16 cellular contexts compared by ENCODE assay signal in genomic region chr2:143940720-143941119, GRCh38.
DNase-seq lines count a peak whose midpoint lies in the region; ATAC-seq and TF ChIP-seq lines count a peak whose summit lies in the region.
"Had no signal": no experiment of that assay in that cellular context is flagged by ENCODE, and none has a peak within 500 bp of the region (broad histone marks: within the 10 kb centered on the region; RNA-seq: fewer than 3 reads in every experiment).

No MANE protein-coding gene starts in this region.

- no peak for TF ChIP-seq POLR2A in suprapubic skin (IDR thresholded peaks at IDR 0.05)

- H4K8ac ChIP-seq in mesendoderm (ENCODE audit: low read depth, low read length) (no peak overlapping the region), neuronal stem cell (ENCODE audit: low read depth, low read length) (no peak overlapping the region)

- no peaks in the 10 kb centered on the region for H3K9me3 Mint-ChIP-seq in activated naive CD4-positive, alpha-beta T cell treated with anti-CD3 and anti-CD28 coated beads, Interleukin-2, amount 50 U/mL, for 72 hours
- H3K9me3 Mint-ChIP-seq: CD8-positive, alpha-beta memory T cell had no signal

- H4K5ac ChIP-seq in mesendoderm (ENCODE audit: low read length) = no peak overlapping the region

- H3K36me3 ChIP-seq in right atrium auricular region = peaks cover 6% of the 10 kb centered on the region
- H3K36me3 ChIP-seq in mesendoderm (ENCODE audit: control insufficient read depth, insufficient read depth, low read length) = no peaks in the 10 kb centered on the region
- no peaks in the 10 kb centered on the region for H3K36me3 ChIP-seq in suprapubic skin
- H3K36me3 ChIP-seq in neuronal stem cell (replicated peaks in 1 of 2; ENCODE audit: control insufficient read depth in 2 of 2, insufficient read depth in 2 of 2, low read length in 2 of 2) = no peaks in the 10 kb centered on the region
- H3K36me3 ChIP-seq: BLaER1 had no signal

- H2BK5ac ChIP-seq in mesendoderm (ENCODE audit: low read length) = no peak overlapping the region
- no peak overlapping the region for H2BK5ac ChIP-seq in neuronal stem cell (ENCODE audit: low read length)

- H3K56ac ChIP-seq in mesendoderm (ENCODE audit: low read length) = no peak overlapping the region

- no peak overlapping the region for H2AFZ ChIP-seq in neuronal stem cell (ENCODE audit: low read length)

- H3K27me3 ChIP-seq in right cardiac atrium (ENCODE audit: control insufficient read depth, insufficient read depth) (no peaks in the 10 kb centered on the region), right atrium auricular region (no peaks in the 10 kb centered on the region), mesendoderm (ENCODE audit: insufficient read depth, low read length, poor library complexity) (no peaks in the 10 kb centered on the region), suprapubic skin (peaks cover 13% of the 10 kb centered on the region), neuronal stem cell (ENCODE audit: control insufficient read depth in 3 of 3, insufficient read depth in 3 of 3, low read depth in 1 of 3, low read length in 3 of 3) (peaks cover 0 to 9% (median 7%) of the 10 kb centered on the region in 3 experiments)

- no peak overlapping the region for H3K4me3 ChIP-seq in right cardiac atrium (ENCODE audit: low read length)
- H3K4me3 ChIP-seq in right atrium auricular region = no peak overlapping the region
- no peak overlapping the region for H3K4me3 ChIP-seq in mesendoderm (ENCODE audit: low read length)
- H3K4me3 ChIP-seq in suprapubic skin = no peak overlapping the region
- no peak overlapping the region for H3K4me3 ChIP-seq in neuronal stem cell (ENCODE audit: low read length in 2 of 2)
- H3K4me3 ChIP-seq: BLaER1 had no signal

- H3K23ac ChIP-seq in mesendoderm (ENCODE audit: low read length) (no peak overlapping the region), neuronal stem cell (ENCODE audit: low read depth, low read length, poor library complexity) (no peak overlapping the region)

- no peaks in the 10 kb centered on the region for H3K9me3 ChIP-seq in right cardiac atrium (ENCODE audit: control insufficient read depth, low read length)
- no peaks in the 10 kb centered on the region for H3K9me3 ChIP-seq in right atrium auricular region
- no peaks in the 10 kb centered on the region for H3K9me3 ChIP-seq in suprapubic skin
- H3K9me3 ChIP-seq in neuronal stem cell (replicated peaks in 1 of 2; ENCODE audit: control insufficient read depth in 2 of 2, insufficient read depth in 1 of 2, low read depth in 1 of 2, low read length in 2 of 2) = no peaks in the 10 kb centered on the region
- H3K9me3 ChIP-seq: Caco-2 had no signal

- no peaks in the 10 kb centered on the region for H3K79me2 ChIP-seq in mesendoderm (ENCODE audit: control insufficient read depth, insufficient read depth, low read length)

- H3K4ac ChIP-seq in mesendoderm (ENCODE audit: low read depth, low read length) (peak overlapping the region; percentile 24), neuronal stem cell (ENCODE audit: low read length) (no peak overlapping the region)

- no peak overlapping the region for H2AK5ac ChIP-seq in mesendoderm (ENCODE audit: low read length)
- no peak overlapping the region for H2AK5ac ChIP-seq in neuronal stem cell (ENCODE audit: low read depth, low read length)

- no peak for TF ChIP-seq EP300 in suprapubic skin (IDR thresholded peaks at IDR 0.05)

- no peak overlapping the region for H3K14ac ChIP-seq in neuronal stem cell (ENCODE audit: low read length)

- no peak overlapping the region for H4K91ac ChIP-seq in neuronal stem cell (ENCODE audit: low read depth, low read length, poor library complexity)

- no peaks in the 10 kb centered on the region for H3K79me1 ChIP-seq in mesendoderm (ENCODE audit: low read length)
- no peaks in the 10 kb centered on the region for H3K79me1 ChIP-seq in neuronal stem cell (ENCODE audit: low read depth, low read length)

- no peak overlapping the region for H3K9ac ChIP-seq in mesendoderm (ENCODE audit: low read length)
- no peak overlapping the region for H3K9ac ChIP-seq in neuronal stem cell (ENCODE audit: low read depth, low read length, poor library complexity)
- H3K9ac ChIP-seq: BLaER1, GM23248 had no signal

- intact Hi-C loops in right cardiac atrium (cut with DNase I) = no loop called here

- DNase-seq in right cardiac atrium (no peak), right atrium auricular region (ENCODE audit: low spot score) (no peak), mesendoderm (no peak), suprapubic skin (ENCODE audit: low spot score in 2 of 2) (no peak), neuronal stem cell (ENCODE audit: low spot score) (no peak), AML-193 (lab: John Stamatoyannopoulos, UW) (no peak)
- no peak for DNase-seq in activated naive CD4-positive, alpha-beta T cell treated with anti-CD3 and anti-CD28 coated beads, Interleukin-2, amount 50 U/mL, for 72 hours (ENCODE audit: low spot score in 2 of 2)
- DNase-seq: Caco-2; CD8-positive, alpha-beta memory T cell; DMS53; GF-D8 had no signal

- H3K4me2 ChIP-seq in mesendoderm (ENCODE audit: low read length) (no peak overlapping the region), neuronal stem cell (ENCODE audit: insufficient read depth, low read length, poor library complexity, severe bottlenecking) (no peak overlapping the region)
- H3K4me2 ChIP-seq: BLaER1 had no signal

- H3K4me1 ChIP-seq in right cardiac atrium (ENCODE audit: control insufficient read depth, insufficient read depth, low read length) (no peaks in the 10 kb centered on the region), right atrium auricular region (peaks cover 0 to 6% of the 10 kb centered on the region in 2 donors), mesendoderm (ENCODE audit: control insufficient read depth, low read depth, low read length) (no peaks in the 10 kb centered on the region), suprapubic skin (peaks cover 21% of the 10 kb centered on the region), neuronal stem cell (ENCODE audit: control insufficient read depth in 2 of 2, insufficient read depth in 1 of 2, low read depth in 1 of 2, low read length in 2 of 2) (peaks cover 2 to 7% of the 10 kb centered on the region in 2 donors)
- H3K4me1 ChIP-seq: Caco-2 had no signal

- H3K36me3 Mint-ChIP-seq in activated naive CD4-positive, alpha-beta T cell treated with anti-CD3 and anti-CD28 coated beads, Interleukin-2, amount 50 U/mL, for 72 hours = no peaks in the 10 kb centered on the region

- H2BK15ac ChIP-seq in mesendoderm (replicated peaks; ENCODE audit: low read depth) = no peak overlapping the region
- H2BK15ac ChIP-seq in neuronal stem cell (ENCODE audit: low read length) = no peak overlapping the region

- ATAC-seq in right cardiac atrium = no peak
- no peak for ATAC-seq in HG03159 (IDR thresholded peaks at IDR 0.05; ENCODE audit: unreplicated experiment)
- ATAC-seq in activated naive CD4-positive, alpha-beta T cell treated with anti-CD3 and anti-CD28 coated beads, Interleukin-2, amount 50 U/mL, for 72 hours = no peak
- ATAC-seq: HCT116 had no signal

- WGBS in right cardiac atrium = 95% methylated on average over 3 of the region's 3 CpGs
- no CpG with 5 or more reads among the region's 3 CpGs for WGBS in mesendoderm (ENCODE audit: extremely low coverage, insufficient coverage, low lambda C conversion rate)
- WGBS in suprapubic skin = 98% methylated on average over 3 of the region's 3 CpGs
- no CpG with 5 or more reads among the region's 3 CpGs for WGBS in neuronal stem cell (ENCODE audit: extremely low coverage in 2 of 2, insufficient read length in 2 of 2, insufficient replicate concordance in 1 of 2), 2 donors

- H3K27ac Mint-ChIP-seq in activated naive CD4-positive, alpha-beta T cell treated with anti-CD3 and anti-CD28 coated beads, Interleukin-2, amount 50 U/mL, for 72 hours = no peak overlapping the region
- H3K27ac Mint-ChIP-seq: CD8-positive, alpha-beta memory T cell had no signal

- H3K18ac ChIP-seq in mesendoderm (ENCODE audit: low read length) (no peak overlapping the region), neuronal stem cell (ENCODE audit: low read length) (no peak overlapping the region)

- TF ChIP-seq CTCF in right atrium auricular region (IDR thresholded peaks at IDR 0.05) (no peak), suprapubic skin (IDR thresholded peaks at IDR 0.05) (no peak)

- no peak overlapping the region for H2BK12ac ChIP-seq in neuronal stem cell (ENCODE audit: low read length)

- H2BK120ac ChIP-seq in mesendoderm (ENCODE audit: low read depth, low read length) (no peak overlapping the region), neuronal stem cell (ENCODE audit: low read depth, low read length) (no peak overlapping the region)

- peak overlapping the region; percentile 68 for H3K27ac ChIP-seq in right cardiac atrium (ENCODE audit: low read length)
- H3K27ac ChIP-seq in right atrium auricular region = no peak overlapping the region
- no peak overlapping the region for H3K27ac ChIP-seq in mesendoderm (ENCODE audit: low read depth, low read length)
- H3K27ac ChIP-seq in suprapubic skin = peak overlapping the region; percentile 45
- no peak overlapping the region for H3K27ac ChIP-seq in neuronal stem cell (replicated peaks; ENCODE audit: low read length)
- H3K27ac ChIP-seq: 22Rv1, BLaER1, GM23248 had no signal

Comparison
In these comparisons a context has a peak if more than half of its experiments do, and no peak if none do; other contexts are left out.
1. H3K27ac ChIP-seq: peak in right cardiac atrium (single experiment) and suprapubic skin (single experiment); none in right atrium auricular region (0 of 2), mesendoderm (single experiment) and neuronal stem cell (single experiment).